In genomic region chr20:49690899-49691620, GRCh38 we compare ENCODE assay signal across 9 cellular contexts. TPM values are rescaled to one million over a fixed set of nuclear protein-coding genes. Genes with fewer than 3 reads are reported as not detected.
DNase-seq lines count a peak whose midpoint lies in the region; ATAC-seq and TF ChIP-seq lines count a peak whose summit lies in the region.
"Had no signal": no experiment of that assay in that cellular context is flagged by ENCODE, and none has a peak within 500 bp of the region (broad histone marks: within the 10 kb centered on the region; RNA-seq: fewer than 3 reads in every experiment).

No MANE protein-coding gene starts in this region.

- TF ChIP-seq CTCF in CD14-positive monocyte (IDR thresholded peaks at IDR 0.05), result no peak

- H3K36me3 Mint-ChIP-seq in CD14-positive monocyte, result peaks cover 4 to 5% of the 10 kb centered on the region in 2 donors

- no peak overlapping the region for H2BK5ac ChIP-seq in mesendoderm (ENCODE audit: low read length)

- no peak overlapping the region for H3K27ac ChIP-seq in mesendoderm (ENCODE audit: low read depth, low read length)

- no peak overlapping the region for H3K4me2 ChIP-seq in mesendoderm (ENCODE audit: low read length)

- no peak overlapping the region for H4K5ac ChIP-seq in mesendoderm (ENCODE audit: low read length)

- H2AK5ac ChIP-seq in mesendoderm (ENCODE audit: low read length), result no peak overlapping the region

- H3K4me1 ChIP-seq in mesendoderm (ENCODE audit: control insufficient read depth, low read depth, low read length), result peaks cover 10% of the 10 kb centered on the region

- no peaks in the 10 kb centered on the region for H3K27me3 Mint-ChIP-seq in CD14-positive monocyte (ENCODE audit: low read depth in 3 of 3)
- H3K27me3 Mint-ChIP-seq: activated CD4-positive, alpha-beta T cell treated with anti-CD3 and anti-CD28 coated beads, Interleukin-2, amount 10 ng/mL, durations not matched to agents 24 days and 14 days had no signal

- DNase-seq in CD14-positive monocyte (ENCODE audit: low spot score) (no peak), NCI-H2227 (lab: John Stamatoyannopoulos, UW; ENCODE audit: unreplicated experiment) (peak; percentile 54), dermis microvascular lymphatic vessel endothelial cell (ENCODE audit: low read depth in 2 of 2) (peak; percentile 69 to 88), mesendoderm (no peak), T-helper 2 cell (no peak), activated gamma-delta T cell treated with Interleukin-2 at 50 U/mL for 16 hours (no peak), DMS79 treated with DMSO at 0.1 percent for 48 hours (lab: John Stamatoyannopoulos, UW) (no peak)
- DNase-seq: activated CD4-positive, alpha-beta T cell treated with anti-CD3 and anti-CD28 coated beads, Interleukin-2, amount 10 ng/mL, durations not matched to agents 24 days and 14 days had no signal

- peaks cover 71% of the 10 kb centered on the region for H3K79me2 ChIP-seq in mesendoderm (ENCODE audit: control insufficient read depth, insufficient read depth, low read length)

- intact Hi-C loops in CD14-positive monocyte (cut with micrococcal nuclease), result no loop called here

- H2BK120ac ChIP-seq in mesendoderm (ENCODE audit: low read depth, low read length), result no peak overlapping the region

- peak overlapping the region; percentile 22 for H3K18ac ChIP-seq in mesendoderm (ENCODE audit: low read length)

- H2BK15ac ChIP-seq in mesendoderm (replicated peaks; ENCODE audit: low read depth), result no peak overlapping the region

- no peak overlapping the region for H3K56ac ChIP-seq in mesendoderm (ENCODE audit: low read length)

- H3K27me3 ChIP-seq in mesendoderm (ENCODE audit: insufficient read depth, low read length, poor library complexity), result no peaks in the 10 kb centered on the region

- no peaks in the 10 kb centered on the region for H3K9me3 Mint-ChIP-seq in CD14-positive monocyte
- H3K9me3 Mint-ChIP-seq: activated CD4-positive, alpha-beta T cell treated with anti-CD3 and anti-CD28 coated beads, Interleukin-2, amount 10 ng/mL, durations not matched to agents 24 days and 14 days had no signal

- ATAC-seq in HG02981 (IDR thresholded peaks at IDR 0.05; ENCODE audit: unreplicated experiment), result no peak

- H4K8ac ChIP-seq in mesendoderm (ENCODE audit: low read depth, low read length), result no peak overlapping the region

- peaks cover 63% of the 10 kb centered on the region for H3K4me1 Mint-ChIP-seq in CD14-positive monocyte

- no peak overlapping the region for H3K4me3 ChIP-seq in mesendoderm (ENCODE audit: low read length)

- no peaks in the 10 kb centered on the region for H3K79me1 ChIP-seq in mesendoderm (ENCODE audit: low read length)

- H3K36me3 ChIP-seq in mesendoderm (ENCODE audit: control insufficient read depth, insufficient read depth, low read length), result no peaks in the 10 kb centered on the region

- H3K27ac Mint-ChIP-seq in CD14-positive monocyte, result peak overlapping the region in 5 of 7 donors; percentile 11 to 76 (median 61)
- H3K27ac Mint-ChIP-seq: activated CD4-positive, alpha-beta T cell treated with anti-CD3 and anti-CD28 coated beads, Interleukin-2, amount 10 ng/mL, durations not matched to agents 24 days and 14 days had no signal

- no peak overlapping the region for H3K23ac ChIP-seq in mesendoderm (ENCODE audit: low read length)

- H3K9ac ChIP-seq in mesendoderm (ENCODE audit: low read length), result no peak overlapping the region

- H3K4me3 Mint-ChIP-seq in CD14-positive monocyte, result no peak overlapping the region
- H3K4me3 Mint-ChIP-seq: activated CD4-positive, alpha-beta T cell treated with anti-CD3 and anti-CD28 coated beads, Interleukin-2, amount 10 ng/mL, durations not matched to agents 24 days and 14 days had no signal

- WGBS in mesendoderm (ENCODE audit: extremely low coverage, insufficient coverage, low lambda C conversion rate), result no CpG with 5 or more reads among the region's 9 CpGs

- H3K4ac ChIP-seq in mesendoderm (ENCODE audit: low read depth, low read length), result peak overlapping the region; percentile 0

RNA-seq across cellular contexts. Expression of gene B4GALT5, which starts 22.6 kb away (rescaled TPM):
- 1 to 10 TPM; 2.4 to 2.7 TPM for polyA plus RNA-seq in CD14-positive monocyte
- 33.1 and 56.3 TPM in 2 replicates for total RNA-seq in dermis microvascular lymphatic vessel endothelial cell
- polyA plus RNA-seq in mesendoderm (2013, experiment 1 of 2), result 59.6 TPM
- 60.6 TPM for polyA plus RNA-seq in mesendoderm (2013, experiment 2 of 2)

Comparison
In these comparisons a context has a peak if more than half of its experiments do, and no peak if none do; other contexts are left out.
1. DNase-seq: peak in NCI-H2227 (single experiment) and dermis microvascular lymphatic vessel endothelial cell (2 of 2); none in CD14-positive monocyte (single experiment), mesendoderm (single experiment), T-helper 2 cell (0 of 5), activated gamma-delta T cell treated with Interleukin-2 at 50 U/mL for 16 hours (single experiment) and DMS79 treated with DMSO at 0.1 percent for 48 hours (single experiment).